Comparison of ENCODE assay signal across 1 cellular context in the genomic region with DNA sequence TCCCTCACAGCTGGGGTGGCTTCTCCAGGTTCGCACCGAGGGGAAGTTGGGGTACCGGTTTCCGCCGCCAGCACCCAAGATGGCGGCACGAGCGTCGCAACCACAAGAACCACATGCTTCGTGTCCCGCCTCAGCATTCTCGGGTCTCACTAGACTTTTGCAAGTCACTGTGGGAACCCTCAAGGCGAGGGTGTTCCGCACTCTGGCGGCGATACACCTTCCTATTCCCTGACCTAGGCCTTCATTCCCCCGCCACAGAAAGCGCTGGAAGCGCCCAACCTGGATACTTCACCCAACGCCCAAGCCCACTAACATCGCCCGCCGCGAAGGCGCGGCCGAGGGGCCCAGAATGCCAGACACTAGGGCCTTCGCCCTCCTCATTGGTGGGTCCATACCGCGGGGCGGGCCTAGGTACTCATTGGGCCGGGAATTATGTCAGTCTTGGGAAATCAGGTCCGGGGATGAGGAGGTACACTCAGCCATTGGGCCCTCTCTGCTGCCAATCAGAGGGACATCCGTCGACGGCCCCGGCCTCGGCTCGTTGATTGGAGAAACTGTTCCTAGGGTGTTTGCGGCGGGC.
TF ChIP-seq lines count a peak whose summit lies in the region.

No MANE protein-coding gene starts in this region.

TF ChIP-seq in HepG2, 621 proteins besides CTCF, POLR2A, EP300 and RAD21 (continued from another document and continues in another):
- TF ChIP-seq ZNF576 (CRISPR knock-in tag; IDR thresholded peaks at IDR 0.05) (no peak), ZNF180 (CRISPR knock-in tag; IDR thresholded peaks at IDR 0.05; ENCODE audit: borderline replicate concordance, low read depth) (no peak), SP1 (IDR thresholded peaks at IDR 0.05) (no peak), SP1 (CRISPR knock-in tag; IDR thresholded peaks at IDR 0.05) (peak; percentile 39; the same call in 1 of the 2 replicates), NR2C2 (CRISPR knock-in tag; IDR thresholded peaks at IDR 0.05; ENCODE audit: borderline replicate concordance) (peak; percentile 10; the same call in 1 of the 2 replicates), ZNF7 (CRISPR knock-in tag; IDR thresholded peaks at IDR 0.05) (no peak), U2AF1 (optimal IDR thresholded peaks at IDR 0.05; ENCODE audit: low read depth, low read length) (no peak), AKAP8 (CRISPR knock-in tag; IDR thresholded peaks at IDR 0.05) (no peak), ZSCAN9 (CRISPR knock-in tag; IDR thresholded peaks at IDR 0.05; ENCODE audit: borderline replicate concordance) (no peak), HES4 (CRISPR knock-in tag; IDR thresholded peaks at IDR 0.05; ENCODE audit: borderline replicate concordance) (peak; percentile 95), THAP7 (CRISPR knock-in tag; IDR thresholded peaks at IDR 0.05) (peak; percentile 61; the same call in 1 of the 2 replicates), ZNF10 (CRISPR knock-in tag; IDR thresholded peaks at IDR 0.05; ENCODE audit: borderline replicate concordance, low read depth) (no peak), SUZ12 (IDR thresholded peaks at IDR 0.05; ENCODE audit: low read depth, low read length) (no peak), SNAPC4 (CRISPR knock-in tag; IDR thresholded peaks at IDR 0.05) (peak; percentile 93), NFKB2 (CRISPR knock-in tag; IDR thresholded peaks at IDR 0.05; ENCODE audit: borderline replicate concordance) (peak; percentile 82), NFE2L1 (CRISPR knock-in tag; IDR thresholded peaks at IDR 0.05; ENCODE audit: borderline replicate concordance) (peak; percentile 85; the same call in 1 of the 2 replicates), ATRX (CRISPR knock-in tag; IDR thresholded peaks at IDR 0.05; ENCODE audit: borderline replicate concordance) (no peak), YEATS2 (CRISPR knock-in tag; IDR thresholded peaks at IDR 0.05; ENCODE audit: borderline replicate concordance) (peak; percentile 77; the same call in 1 of the 2 replicates), ZNF580 (CRISPR knock-in tag; IDR thresholded peaks at IDR 0.05; ENCODE audit: borderline replicate concordance, low read depth) (peak; percentile 69; the same call in 1 of the 2 replicates), KMT2B (CRISPR knock-in tag; IDR thresholded peaks at IDR 0.05) (peak; percentile 69), ZNF597 (CRISPR knock-in tag; IDR thresholded peaks at IDR 0.05) (no peak), MAZ (IDR thresholded peaks at IDR 0.05; ENCODE audit: borderline replicate concordance, low read depth, low read length) (no peak), MAZ (CRISPR knock-in tag; IDR thresholded peaks at IDR 0.05; ENCODE audit: low read depth) (no peak; the same call in 1 of the 2 replicates), ZNF878 (CRISPR knock-in tag; IDR thresholded peaks at IDR 0.05) (no peak), NBN (conservative IDR thresholded peaks at IDR 0.05) (no peak), RXRA (CRISPR knock-in tag; IDR thresholded peaks at IDR 0.05) (no peak), ZNF205 (CRISPR knock-in tag; IDR thresholded peaks at IDR 0.05) (no peak; the same call in 1 of the 2 replicates), ZNF121 (CRISPR knock-in tag; IDR thresholded peaks at IDR 0.05) (peak; percentile 42; the same call in 1 of the 2 replicates), ZNF337 (CRISPR knock-in tag; IDR thresholded peaks at IDR 0.05; ENCODE audit: borderline replicate concordance, low read depth) (no peak), ZNF546 (CRISPR knock-in tag; conservative IDR thresholded peaks at IDR 0.05) (peak; percentile 80; the same call in 1 of the 2 replicates), ZNF430 (CRISPR knock-in tag; IDR thresholded peaks at IDR 0.05) (no peak), ZNF567 (CRISPR knock-in tag; IDR thresholded peaks at IDR 0.05; ENCODE audit: borderline replicate concordance) (no peak)
- TF ChIP-seq, protein P1, sequence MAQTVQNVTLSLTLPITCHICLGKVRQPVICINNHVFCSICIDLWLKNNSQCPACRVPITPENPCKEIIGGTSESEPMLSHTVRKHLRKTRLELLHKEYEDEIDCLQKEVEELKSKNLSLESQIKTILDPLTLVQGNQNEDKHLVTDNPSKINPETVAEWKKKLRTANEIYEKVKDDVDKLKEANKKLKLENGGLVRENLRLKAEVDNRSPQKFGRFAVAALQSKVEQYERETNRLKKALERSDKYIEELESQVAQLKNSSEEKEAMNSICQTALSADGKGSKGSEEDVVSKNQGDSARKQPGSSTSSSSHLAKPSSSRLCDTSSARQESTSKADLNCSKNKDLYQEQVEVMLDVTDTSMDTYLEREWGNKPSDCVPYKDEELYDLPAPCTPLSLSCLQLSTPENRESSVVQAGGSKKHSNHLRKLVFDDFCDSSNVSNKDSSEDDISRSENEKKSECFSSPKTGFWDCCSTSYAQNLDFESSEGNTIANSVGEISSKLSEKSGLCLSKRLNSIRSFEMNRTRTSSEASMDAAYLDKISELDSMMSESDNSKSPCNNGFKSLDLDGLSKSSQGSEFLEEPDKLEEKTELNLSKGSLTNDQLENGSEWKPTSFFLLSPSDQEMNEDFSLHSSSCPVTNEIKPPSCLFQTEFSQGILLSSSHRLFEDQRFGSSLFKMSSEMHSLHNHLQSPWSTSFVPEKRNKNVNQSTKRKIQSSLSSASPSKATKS (CRISPR knock-in tag; IDR thresholded peaks at IDR 0.05): no peak; the same call in 1 of the 2 replicates
- TF ChIP-seq, protein P2, sequence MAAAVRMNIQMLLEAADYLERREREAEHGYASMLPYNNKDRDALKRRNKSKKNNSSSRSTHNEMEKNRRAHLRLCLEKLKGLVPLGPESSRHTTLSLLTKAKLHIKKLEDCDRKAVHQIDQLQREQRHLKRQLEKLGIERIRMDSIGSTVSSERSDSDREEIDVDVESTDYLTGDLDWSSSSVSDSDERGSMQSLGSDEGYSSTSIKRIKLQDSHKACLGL (CRISPR knock-in tag; IDR thresholded peaks at IDR 0.05): peak; percentile 74; the same call in 1 of the 2 replicates
- TF ChIP-seq, protein P3, sequence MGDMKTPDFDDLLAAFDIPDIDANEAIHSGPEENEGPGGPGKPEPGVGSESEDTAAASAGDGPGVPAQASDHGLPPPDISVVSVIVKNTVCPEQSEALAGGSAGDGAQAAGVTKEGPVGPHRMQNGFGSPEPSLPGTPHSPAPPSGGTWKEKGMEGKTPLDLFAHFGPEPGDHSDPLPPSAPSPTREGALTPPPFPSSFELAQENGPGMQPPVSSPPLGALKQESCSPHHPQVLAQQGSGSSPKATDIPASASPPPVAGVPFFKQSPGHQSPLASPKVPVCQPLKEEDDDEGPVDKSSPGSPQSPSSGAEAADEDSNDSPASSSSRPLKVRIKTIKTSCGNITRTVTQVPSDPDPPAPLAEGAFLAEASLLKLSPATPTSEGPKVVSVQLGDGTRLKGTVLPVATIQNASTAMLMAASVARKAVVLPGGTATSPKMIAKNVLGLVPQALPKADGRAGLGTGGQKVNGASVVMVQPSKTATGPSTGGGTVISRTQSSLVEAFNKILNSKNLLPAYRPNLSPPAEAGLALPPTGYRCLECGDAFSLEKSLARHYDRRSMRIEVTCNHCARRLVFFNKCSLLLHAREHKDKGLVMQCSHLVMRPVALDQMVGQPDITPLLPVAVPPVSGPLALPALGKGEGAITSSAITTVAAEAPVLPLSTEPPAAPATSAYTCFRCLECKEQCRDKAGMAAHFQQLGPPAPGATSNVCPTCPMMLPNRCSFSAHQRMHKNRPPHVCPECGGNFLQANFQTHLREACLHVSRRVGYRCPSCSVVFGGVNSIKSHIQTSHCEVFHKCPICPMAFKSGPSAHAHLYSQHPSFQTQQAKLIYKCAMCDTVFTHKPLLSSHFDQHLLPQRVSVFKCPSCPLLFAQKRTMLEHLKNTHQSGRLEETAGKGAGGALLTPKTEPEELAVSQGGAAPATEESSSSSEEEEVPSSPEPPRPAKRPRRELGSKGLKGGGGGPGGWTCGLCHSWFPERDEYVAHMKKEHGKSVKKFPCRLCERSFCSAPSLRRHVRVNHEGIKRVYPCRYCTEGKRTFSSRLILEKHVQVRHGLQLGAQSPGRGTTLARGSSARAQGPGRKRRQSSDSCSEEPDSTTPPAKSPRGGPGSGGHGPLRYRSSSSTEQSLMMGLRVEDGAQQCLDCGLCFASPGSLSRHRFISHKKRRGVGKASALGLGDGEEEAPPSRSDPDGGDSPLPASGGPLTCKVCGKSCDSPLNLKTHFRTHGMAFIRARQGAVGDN (CRISPR knock-in tag; IDR thresholded peaks at IDR 0.05): peak; percentile 98
- TF ChIP-seq, protein P4, sequence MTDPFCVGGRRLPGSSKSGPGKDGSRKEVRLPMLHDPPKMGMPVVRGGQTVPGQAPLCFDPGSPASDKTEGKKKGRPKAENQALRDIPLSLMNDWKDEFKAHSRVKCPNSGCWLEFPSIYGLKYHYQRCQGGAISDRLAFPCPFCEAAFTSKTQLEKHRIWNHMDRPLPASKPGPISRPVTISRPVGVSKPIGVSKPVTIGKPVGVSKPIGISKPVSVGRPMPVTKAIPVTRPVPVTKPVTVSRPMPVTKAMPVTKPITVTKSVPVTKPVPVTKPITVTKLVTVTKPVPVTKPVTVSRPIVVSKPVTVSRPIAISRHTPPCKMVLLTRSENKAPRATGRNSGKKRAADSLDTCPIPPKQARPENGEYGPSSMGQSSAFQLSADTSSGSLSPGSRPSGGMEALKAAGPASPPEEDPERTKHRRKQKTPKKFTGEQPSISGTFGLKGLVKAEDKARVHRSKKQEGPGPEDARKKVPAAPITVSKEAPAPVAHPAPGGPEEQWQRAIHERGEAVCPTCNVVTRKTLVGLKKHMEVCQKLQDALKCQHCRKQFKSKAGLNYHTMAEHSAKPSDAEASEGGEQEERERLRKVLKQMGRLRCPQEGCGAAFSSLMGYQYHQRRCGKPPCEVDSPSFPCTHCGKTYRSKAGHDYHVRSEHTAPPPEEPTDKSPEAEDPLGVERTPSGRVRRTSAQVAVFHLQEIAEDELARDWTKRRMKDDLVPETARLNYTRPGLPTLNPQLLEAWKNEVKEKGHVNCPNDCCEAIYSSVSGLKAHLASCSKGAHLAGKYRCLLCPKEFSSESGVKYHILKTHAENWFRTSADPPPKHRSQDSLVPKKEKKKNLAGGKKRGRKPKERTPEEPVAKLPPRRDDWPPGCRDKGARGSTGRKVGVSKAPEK (CRISPR knock-in tag; IDR thresholded peaks at IDR 0.05; ENCODE audit: borderline replicate concordance): no peak
- TF ChIP-seq, protein P5, sequence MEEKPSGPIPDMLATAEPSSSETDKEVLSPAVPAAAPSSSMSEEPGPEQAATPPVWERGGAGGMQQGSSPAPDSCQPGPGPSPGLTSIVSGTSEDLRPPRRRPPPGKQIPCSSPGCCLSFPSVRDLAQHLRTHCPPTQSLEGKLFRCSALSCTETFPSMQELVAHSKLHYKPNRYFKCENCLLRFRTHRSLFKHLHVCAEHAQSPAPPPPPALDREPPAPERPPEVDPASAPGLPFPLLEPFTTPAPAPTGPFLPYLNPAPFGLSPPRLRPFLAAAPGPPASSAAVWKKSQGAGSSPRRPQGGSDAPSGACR (CRISPR knock-in tag; IDR thresholded peaks at IDR 0.05): peak; percentile 94
